28 cellular contexts compared by ENCODE assay signal in the genomic region with DNA sequence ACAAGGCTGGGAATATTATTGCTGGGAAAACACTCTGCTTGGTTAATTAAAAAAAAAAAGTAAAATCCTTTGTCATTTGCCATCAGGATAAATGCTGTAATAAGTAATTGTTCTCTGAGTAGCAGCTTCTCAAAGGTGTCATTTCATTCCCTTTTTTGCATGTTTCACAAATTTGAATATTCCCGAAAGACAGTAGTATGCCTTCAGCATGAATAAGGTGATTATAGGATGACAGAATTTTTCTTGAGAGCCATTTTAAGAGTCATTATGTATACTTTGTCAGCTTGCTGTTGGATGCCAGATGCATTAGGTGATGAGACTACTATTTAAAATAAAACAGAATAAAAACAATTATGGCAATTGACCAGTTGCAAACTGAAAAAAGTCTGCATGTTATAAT.
"Had no signal": no experiment of that assay in that cellular context is flagged by ENCODE, and none has a peak within 500 bp of the region (broad histone marks: within the 10 kb centered on the region; RNA-seq: fewer than 3 reads in every experiment).

No MANE protein-coding gene starts in this region.

- H3K9me3 Mint-ChIP-seq: stimulated activated naive CD8-positive, alpha-beta T cell treated with anti-CD3 and anti-CD28 coated beads, Interleukin-15, amount 100 ng/mL, for 72 hours had no signal

- H3K4me3 ChIP-seq: stomach, suprapubic skin, testis, thoracic aorta, thyroid gland, tibial artery, tibial nerve, transverse colon, upper lobe of left lung, upper lobe of right lung, uterus, vagina had no signal

- H3K27me3 Mint-ChIP-seq: stimulated activated memory B cell treated with anti-CD40 and anti-IgM and Interleukin-4, amounts not matched to agents 10 μg/mL and 1 μg/mL and 100 μg/mL, for 72 hours; stimulated activated naive B cell treated with anti-CD40 and anti-IgM and Interleukin-4, amounts not matched to agents 10 μg/mL and 1 μg/mL and 100 μg/mL, for 72 hours; stimulated activated naive CD8-positive, alpha-beta T cell treated with anti-CD3 and anti-CD28 coated beads, Interleukin-15, amount 100 ng/mL, for 72 hours; stimulated activated naive CD8-positive, alpha-beta T cell treated with anti-CD3 and anti-CD28 coated beads, Interleukin-15, Interleukin-2, amounts not matched to agents 100 ng/mL and 50 ng/mL, for 24 hours had no signal

- H3K27ac ChIP-seq: stomach, suprapubic skin, testis, thoracic aorta, thyroid gland, tibial artery, tibial nerve, transverse colon, upper lobe of left lung, upper lobe of right lung, uterus, vagina had no signal

- H3K36me3 Mint-ChIP-seq: stimulated activated effector memory CD8-positive, alpha-beta T cell treated with anti-CD3 and anti-CD28 coated beads, Interleukin-12 subunit alpha, Interleukin-12 subunit beta, amount 100 ng/mL, for 72 hours; stimulated activated memory B cell treated with anti-CD40 and anti-IgM and Interleukin-4, amounts not matched to agents 10 μg/mL and 1 μg/mL and 100 μg/mL, for 72 hours; stimulated activated naive B cell treated with anti-CD40 and anti-IgM and Interleukin-4, amounts not matched to agents 10 μg/mL and 1 μg/mL and 100 μg/mL, for 72 hours had no signal

- H3K9me3 ChIP-seq: stomach, suprapubic skin, testis, thoracic aorta, thyroid gland, tibial artery, tibial nerve, transverse colon, upper lobe of left lung, upper lobe of right lung, uterus, vagina had no signal

- H3K4me1 Mint-ChIP-seq: stimulated activated effector memory CD8-positive, alpha-beta T cell treated with anti-CD3 and anti-CD28 coated beads, Interleukin-12 subunit alpha, Interleukin-12 subunit beta, amount 100 ng/mL, for 72 hours; stimulated activated memory B cell treated with anti-CD40 and anti-IgM and Interleukin-4, amounts not matched to agents 10 μg/mL and 1 μg/mL and 100 μg/mL, for 72 hours; stimulated activated naive B cell treated with anti-CD40 and anti-IgM and Interleukin-4, amounts not matched to agents 10 μg/mL and 1 μg/mL and 100 μg/mL, for 72 hours; stimulated activated naive CD8-positive, alpha-beta T cell treated with anti-CD3 and anti-CD28 coated beads, Interleukin-15, amount 100 ng/mL, for 72 hours had no signal

- H3K27me3 ChIP-seq: stomach, suprapubic skin, testis, thyroid gland, tibial artery, tibial nerve, transverse colon, upper lobe of left lung, upper lobe of right lung, uterus, vagina had no signal

- H3K4me3 Mint-ChIP-seq: stimulated activated effector memory CD8-positive, alpha-beta T cell treated with anti-CD3 and anti-CD28 coated beads, Interleukin-12 subunit alpha, Interleukin-12 subunit beta, amount 100 ng/mL, for 72 hours; stimulated activated memory B cell treated with anti-CD40 and anti-IgM and Interleukin-4, amounts not matched to agents 10 μg/mL and 1 μg/mL and 100 μg/mL, for 72 hours; stimulated activated naive B cell treated with anti-CD40 and anti-IgM and Interleukin-4, amounts not matched to agents 10 μg/mL and 1 μg/mL and 100 μg/mL, for 72 hours; stimulated activated naive CD8-positive, alpha-beta T cell treated with anti-CD3 and anti-CD28 coated beads, Interleukin-15, amount 100 ng/mL, for 72 hours; stimulated activated naive CD8-positive, alpha-beta T cell treated with anti-CD3 and anti-CD28 coated beads, Interleukin-15, Interleukin-2, amounts not matched to agents 100 ng/mL and 50 ng/mL, for 24 hours; type B pancreatic cell had no signal

- DNase-seq: stimulated activated CD4-positive, alpha-beta T cell treated with anti-CD3 and anti-CD28 coated beads, Interleukin-2, amount 100 ng/mL, for 48 hours; stimulated activated CD4-positive, alpha-beta T cell treated with anti-CD3 and anti-CD28 coated beads, Interleukin-4, amount 100 ng/mL, for 1 hour; stimulated activated CD4-positive, alpha-beta T cell treated with anti-CD3 and anti-CD28 coated beads, Interleukin-4, amount 100 ng/mL, for 24 hours; stimulated activated CD4-positive, alpha-beta T cell treated with anti-CD3 and anti-CD28 coated beads, Interleukin-4, amount 100 ng/mL, for 4 hours; stimulated activated CD8-positive, alpha-beta memory T cell treated with anti-CD3 and anti-CD28 coated beads, Interleukin-4, amount 100 ng/mL, for 48 hours; stimulated activated naive B cell treated with anti-CD40 and anti-IgM and Interleukin-4, amounts not matched to agents 10 μg/mL and 1 μg/mL and 100 μg/mL, for 72 hours; stimulated activated naive CD4-positive, alpha-beta T cell; stimulated activated naive CD4-positive, alpha-beta T cell treated with Interleukin-2 at 50 U/mL for 16 hours; stimulated activated naive CD8-positive, alpha-beta T cell treated with anti-CD3 and anti-CD28 coated beads, Interleukin-15, amount 100 ng/mL, for 72 hours; stimulated activated naive CD8-positive, alpha-beta T cell treated with anti-CD3 and anti-CD28 coated beads, Interleukin-15, Interleukin-2, amounts not matched to agents 100 U/mL and 50 U/mL, for 24 hours; stomach; substantia nigra; testis; thyroid gland; tibial artery; transverse colon; trophoblast cell; upper lobe of left lung; upper lobe of right lung; uterus had no signal

- H3K27ac Mint-ChIP-seq: stimulated activated effector memory CD8-positive, alpha-beta T cell treated with anti-CD3 and anti-CD28 coated beads, Interleukin-12 subunit alpha, Interleukin-12 subunit beta, amount 100 ng/mL, for 72 hours; stimulated activated memory B cell treated with anti-CD40 and anti-IgM and Interleukin-4, amounts not matched to agents 10 μg/mL and 1 μg/mL and 100 μg/mL, for 72 hours; stimulated activated naive B cell treated with anti-CD40 and anti-IgM and Interleukin-4, amounts not matched to agents 10 μg/mL and 1 μg/mL and 100 μg/mL, for 72 hours; stimulated activated naive CD8-positive, alpha-beta T cell treated with anti-CD3 and anti-CD28 coated beads, Interleukin-15, amount 100 ng/mL, for 72 hours; stimulated activated naive CD8-positive, alpha-beta T cell treated with anti-CD3 and anti-CD28 coated beads, Interleukin-15, Interleukin-2, amounts not matched to agents 100 ng/mL and 50 ng/mL, for 24 hours; type B pancreatic cell had no signal

- ATAC-seq: stimulated activated effector memory CD8-positive, alpha-beta T cell treated with anti-CD3 and anti-CD28 coated beads, Interleukin-12 subunit alpha, Interleukin-12 subunit beta, amount 100 ng/mL, for 72 hours; stimulated activated memory B cell treated with anti-CD40 and anti-IgM and Interleukin-4, amounts not matched to agents 10 μg/mL and 1 μg/mL and 100 μg/mL, for 72 hours; stimulated activated naive B cell treated with anti-CD40 and anti-IgM and Interleukin-4, amounts not matched to agents 10 μg/mL and 1 μg/mL and 100 μg/mL, for 72 hours; stimulated activated naive CD8-positive, alpha-beta T cell treated with anti-CD3 and anti-CD28 coated beads, Interleukin-15, amount 100 ng/mL, for 72 hours; stimulated activated naive CD8-positive, alpha-beta T cell treated with anti-CD3 and anti-CD28 coated beads, Interleukin-15, Interleukin-2, amounts not matched to agents 100 U/mL and 50 U/mL, for 24 hours; upper lobe of right lung had no signal

- H3K36me3 ChIP-seq: stomach, suprapubic skin, thoracic aorta, thyroid gland, tibial artery, tibial nerve, transverse colon, upper lobe of left lung, upper lobe of right lung, uterus, vagina had no signal
